Comparison of ENCODE assay signal across 8 cellular contexts in genomic region chr18:23498877-23499570, GRCh38. TPM values are rescaled to one million over a fixed set of nuclear protein-coding genes. Genes with fewer than 3 reads are reported as not detected.
DNase-seq lines count a peak whose midpoint lies in the region; ATAC-seq, FAIRE-seq and TF ChIP-seq lines count a peak whose summit lies in the region.

No MANE protein-coding gene starts in this region.

- H4K91ac ChIP-seq in H9 (ENCODE audit: insufficient read length, low read depth, low read length), result no peak overlapping the region

- H3K4me2 ChIP-seq in H9 (ENCODE audit: insufficient read depth, insufficient read length, low read length) (no peak overlapping the region), keratinocyte (ENCODE audit: control insufficient read depth, extremely low read depth, insufficient read depth, low read depth, low read length) (no peak overlapping the region)

- no peaks in the 10 kb centered on the region for H3K79me2 ChIP-seq in H9 (ENCODE audit: insufficient read depth, low read length)
- peaks cover 6% of the 10 kb centered on the region for H3K79me2 ChIP-seq in keratinocyte (ENCODE audit: control insufficient read depth, insufficient read depth, low read length)

- H3K27ac Mint-ChIP-seq in H9, result no peak overlapping the region

- no CpG with 5 or more reads among the region's 13 CpGs for WGBS in H9 (ENCODE audit: extremely low coverage, insufficient read length, low lambda C conversion rate)

- H2BK15ac ChIP-seq in H9 (ENCODE audit: low read depth, low read length), result no peak overlapping the region

- H3K14ac ChIP-seq in H9 (ENCODE audit: insufficient read depth, low read length), result no peak overlapping the region

- H3T11ph ChIP-seq in H9 (ENCODE audit: low read length), result no peak overlapping the region

- no peak overlapping the region for H3K56ac ChIP-seq in H9 (ENCODE audit: insufficient read length, low read depth, low read length)

- no peaks in the 10 kb centered on the region for H3K36me3 ChIP-seq in keratinocyte (ENCODE audit: control insufficient read depth in 2 of 2, extremely low read depth in 1 of 2, insufficient read depth in 2 of 2, low read length in 2 of 2)

- H3K27ac ChIP-seq in H9 (ENCODE audit: insufficient read length, low read depth, low read length), result no peak overlapping the region
- no peak overlapping the region for H3K27ac ChIP-seq in keratinocyte (ENCODE audit: control insufficient read depth, insufficient read depth, low read length)

- H3K4me3 ChIP-seq in astrocyte of the spinal cord (ENCODE audit: low read depth, low read length) (no peak overlapping the region), keratinocyte (ENCODE audit: control insufficient read depth in 2 of 3, extremely low read depth in 1 of 3, insufficient read depth in 2 of 3, low read depth in 1 of 3, low read length in 3 of 3) (no peak overlapping the region)

- H3K36me3 Mint-ChIP-seq in H9 (ENCODE audit: insufficient read depth in 1 of 3, low read depth in 3 of 3), result no peaks in the 10 kb centered on the region

- H3K9ac ChIP-seq in H9 (ENCODE audit: extremely low read depth, insufficient read length, low read length) (no peak overlapping the region), keratinocyte (ENCODE audit: control insufficient read depth, extremely low read depth, insufficient read depth, low read length) (no peak overlapping the region)

- H2BK20ac ChIP-seq in H9 (ENCODE audit: low read depth, low read length, poor library complexity, severe bottlenecking), result no peak overlapping the region

- peak; percentile 93 for TF ChIP-seq CTCF in H9 (conservative IDR thresholded peaks at IDR 0.05)
- TF ChIP-seq CTCF in astrocyte of the spinal cord (IDR thresholded peaks at IDR 0.05; ENCODE audit: low read depth, low read length), result peak; percentile 95
- TF ChIP-seq CTCF in keratinocyte (optimal IDR thresholded peaks at IDR 0.05 in 1 of 3, IDR thresholded peaks at IDR 0.05 in 1 of 3, conservative IDR thresholded peaks at IDR 0.05 in 1 of 3; ENCODE audit: extremely low read depth in 1 of 3, insufficient read depth in 2 of 3, low read length in 3 of 3), result peak; percentile 84 to 91 (median 91)

- H4K5ac ChIP-seq in H9 (ENCODE audit: insufficient read length, low read depth, low read length), result no peak overlapping the region

- no peak for ATAC-seq in HG02852 (IDR thresholded peaks at IDR 0.05; ENCODE audit: unreplicated experiment)

- no peak overlapping the region for H4K8ac ChIP-seq in H9 (replicated peaks; ENCODE audit: insufficient read length, low read depth, low read length)

- DNase-seq in DMS53 (lab: John Stamatoyannopoulos, UW), result peak; percentile 81
- peak; percentile 79 for DNase-seq in H9
- DNase-seq in NCI-H187 treated with DMSO at 0.1 percent for 48 hours (lab: John Stamatoyannopoulos, UW), result peak; percentile 25
- peak; percentile 36 for DNase-seq in T1000 (lab: John Stamatoyannopoulos, UW)
- DNase-seq in astrocyte of the spinal cord (ENCODE audit: low read depth, low spot score), result peak; percentile 72
- no peak for DNase-seq in keratinocyte (ENCODE audit: low read depth, low spot score)
- DNase-seq in stimulated activated CD4-positive, alpha-beta T cell treated with anti-CD3 and anti-CD28 coated beads, Interleukin-1b, Interleukin-23, amount 100 ng/mL, for 4 hours (ENCODE audit: low read depth in 2 of 2), result peak; percentile 37 to 62

- no peaks in the 10 kb centered on the region for H3K27me3 ChIP-seq in H9 (ENCODE audit: insufficient read depth, low read length)
- H3K27me3 ChIP-seq in keratinocyte (ENCODE audit: control insufficient read depth, extremely low read depth, insufficient read depth, low read length), result no peaks in the 10 kb centered on the region

- peaks cover 3% of the 10 kb centered on the region for H3K23me2 ChIP-seq in H9 (ENCODE audit: insufficient read length, low read depth, low read length, poor library complexity, severe bottlenecking)

- H2BK120ac ChIP-seq in H9 (ENCODE audit: low read depth, low read length, poor library complexity, severe bottlenecking), result no peak overlapping the region

- H3K4me1 ChIP-seq in H9 (ENCODE audit: insufficient read depth, low read length) (no peaks in the 10 kb centered on the region), keratinocyte (ENCODE audit: control insufficient read depth, extremely low read depth, insufficient read depth, low read length) (peaks cover 28% of the 10 kb centered on the region)

- in situ Hi-C loops in astrocyte of the spinal cord (cut with HindIII; ENCODE audit: low sequenced_read_pairs), result no loop called here

- no peak overlapping the region for H2AK5ac ChIP-seq in H9 (ENCODE audit: insufficient read length, low read length)

- H3K9me3 Mint-ChIP-seq in H9, result no peaks in the 10 kb centered on the region

- no peaks in the 10 kb centered on the region for H3K9me1 ChIP-seq in keratinocyte (ENCODE audit: control insufficient read depth, extremely low read depth, insufficient read depth, low read length)

- H3K4me3 Mint-ChIP-seq in H9, result no peak overlapping the region

- FAIRE-seq in keratinocyte (lab: Jason Lieb, UNC), result peak; percentile 13

- no peaks in the 10 kb centered on the region for H3K79me1 ChIP-seq in H9 (ENCODE audit: insufficient read depth, low read depth, low read length, poor library complexity, severe bottlenecking)

- H2AFZ ChIP-seq in H9 (ENCODE audit: low read length), result no peak overlapping the region
- H2AFZ ChIP-seq in keratinocyte (ENCODE audit: control insufficient read depth, low read length), result no peak overlapping the region

- H3K4me1 Mint-ChIP-seq in H9, result peaks cover 9 to 16% of the 10 kb centered on the region in 2 experiments

- H3K18ac ChIP-seq in H9 (ENCODE audit: insufficient read length, low read depth, low read length), result no peak overlapping the region

- no peak overlapping the region for H2BK5ac ChIP-seq in H9 (ENCODE audit: insufficient read length, low read length)

- H3K9me3 ChIP-seq in H9 (ENCODE audit: control insufficient read depth, low read depth, low read length) (no peaks in the 10 kb centered on the region), keratinocyte (ENCODE audit: control insufficient read depth, low read depth, low read length) (no peaks in the 10 kb centered on the region)

- H3K4ac ChIP-seq in H9 (ENCODE audit: low read depth, low read length), result no peak overlapping the region

- dilution Hi-C loops in keratinocyte (cut with MboI; ENCODE audit: extremely low pct_ligation_motif_present, low sequenced_read_pairs), result no loop called here

- H3K27me3 Mint-ChIP-seq in H9 (ENCODE audit: low read depth), result peaks cover 10% of the 10 kb centered on the region

- no peak overlapping the region for H3K23ac ChIP-seq in H9 (ENCODE audit: insufficient read length, low read depth, low read length)

- H2BK12ac ChIP-seq in H9 (ENCODE audit: insufficient read length, low read depth, low read length), result no peak overlapping the region

- no peaks in the 10 kb centered on the region for H4K20me1 ChIP-seq in H9 (ENCODE audit: control insufficient read depth, insufficient read depth, insufficient read length)
- H4K20me1 ChIP-seq in keratinocyte (ENCODE audit: control insufficient read depth, extremely low read depth, insufficient read depth, low read length), result no peaks in the 10 kb centered on the region

RNA-seq across cellular contexts. Expression of gene RMC1, which starts 4.3 kb away (rescaled TPM):
- total RNA-seq in H9 (2021), result 20.9 and 21.3 TPM in 2 replicates
- polyA plus RNA-seq in keratinocyte, result 19.5 to 26.4 TPM (median 25.3 TPM) in 3 replicates
- 20.0 TPM for polyA plus RNA-seq in keratinocyte (2011; ENCODE audit: low read depth)
- polyA plus RNA-seq in keratinocyte (2011; cell fraction: cytosol; rRNA removed), result 19.1 and 36.4 TPM in 2 replicates
- polyA plus RNA-seq in keratinocyte (2011; cell fraction: nucleus; rRNA removed), result 35.9 and 37.7 TPM in 2 replicates
- polyA plus RNA-seq in keratinocyte (2012; ENCODE audit: low replicate concordance), result 17.6 and 35.5 TPM in 2 replicates
- polyA minus RNA-seq in keratinocyte, result 12.1 to 14.2 TPM (median 14.0 TPM) in 3 replicates
- 10.2 TPM for polyA minus RNA-seq in keratinocyte (2011; cell fraction: cytosol; rRNA and poly(A)+ RNA removed)
- polyA minus RNA-seq in keratinocyte (2011; cell fraction: nucleus; rRNA and poly(A)+ RNA removed), result 9.5 and 17.2 TPM in 2 replicates

RNA-seq across cellular contexts. Expression of gene RIOK3, which starts 45.9 kb away (rescaled TPM):
- total RNA-seq in H9 (2021), result 30.8 and 34.6 TPM in 2 replicates
- polyA plus RNA-seq in keratinocyte, result 34.7 to 68.6 TPM (median 46.7 TPM) in 3 replicates
- polyA plus RNA-seq in keratinocyte (2011; ENCODE audit: low read depth), result 61.6 TPM
- 29.3 and 50.5 TPM in 2 replicates for polyA plus RNA-seq in keratinocyte (2011; cell fraction: cytosol; rRNA removed)
- polyA plus RNA-seq in keratinocyte (2011; cell fraction: nucleus; rRNA removed), result 76.1 and 104 TPM in 2 replicates
- polyA plus RNA-seq in keratinocyte (2012; ENCODE audit: low replicate concordance), result 44.2 and 83.2 TPM in 2 replicates
- 14.4 to 53.8 TPM (median 38.9 TPM) in 3 replicates for polyA minus RNA-seq in keratinocyte
- 46.4 TPM for polyA minus RNA-seq in keratinocyte (2011; cell fraction: cytosol; rRNA and poly(A)+ RNA removed)
- polyA minus RNA-seq in keratinocyte (2011; cell fraction: nucleus; rRNA and poly(A)+ RNA removed), result 34.4 and 46.0 TPM in 2 replicates
